Comparison of ENCODE assay signal across 8 cellular contexts in the genomic region with DNA sequence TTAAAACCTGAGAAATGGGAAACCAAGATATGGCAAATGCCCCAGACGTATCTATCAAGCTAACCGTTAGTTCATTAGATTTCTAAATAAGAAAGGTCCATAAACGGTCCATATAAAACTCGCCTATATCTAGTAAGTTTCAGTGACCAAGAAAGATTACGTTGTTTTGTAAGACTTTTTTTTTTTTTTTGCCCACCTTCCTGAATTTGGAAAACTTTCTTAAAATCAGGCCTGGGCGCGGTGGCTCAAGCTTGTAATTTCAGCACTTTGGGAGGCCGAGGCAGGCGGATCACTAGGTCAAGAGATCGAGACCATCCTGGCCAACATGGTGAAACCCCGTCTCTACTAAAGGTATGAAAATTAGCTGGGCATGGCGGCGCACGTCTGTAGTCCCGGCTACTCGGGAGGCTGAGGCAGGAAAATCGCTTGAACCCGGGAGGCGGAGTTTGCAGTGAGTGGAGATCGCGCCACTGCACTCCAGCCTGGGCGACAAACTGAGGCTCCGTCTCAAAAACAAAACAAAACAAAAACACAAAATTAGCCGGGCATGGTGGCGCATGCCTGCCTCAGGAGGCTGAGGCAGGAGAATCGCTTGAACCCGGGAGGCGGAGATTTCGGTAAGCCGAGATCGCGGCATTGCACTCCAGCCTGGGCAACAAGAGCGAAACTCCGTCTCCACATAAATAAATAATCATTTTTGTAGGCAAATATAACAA. TPM values are rescaled to one million over a fixed set of nuclear protein-coding genes. Genes with fewer than 3 reads are reported as not detected.
A peak's percentile ranks its signal among the peaks of the same experiment; 100 is the strongest.
DNase-seq lines count a peak whose midpoint lies in the region; ATAC-seq and TF ChIP-seq lines count a peak whose summit lies in the region.
"Not testable (repeated sequence)": the region's sequence is repeated elsewhere in the genome, so short reads cannot be mapped to it uniquely, and the experiment has no call there.

No MANE protein-coding gene starts in this region.

- H3K27me3 ChIP-seq in CD4-positive, CD25-positive, alpha-beta regulatory T cell (ENCODE audit: control insufficient read depth, insufficient read depth, low read length); IMR-90 (ENCODE audit: control insufficient read depth, insufficient read depth, low read length); Panc1 (ENCODE audit: control insufficient read depth, insufficient read depth, low read length): not testable (repeated sequence)

- TF ChIP-seq CTCF in IMR-90 (conservative IDR thresholded peaks at IDR 0.05; ENCODE audit: low read depth, low read length); Panc1 (IDR thresholded peaks at IDR 0.05); nephron (IDR thresholded peaks at IDR 0.05; ENCODE audit: unreplicated experiment in 3 of 3): not testable (repeated sequence)

- not testable (repeated sequence) for H2BK20ac ChIP-seq in IMR-90 (ENCODE audit: low read depth, low read length)

- H3K36me3 Mint-ChIP-seq in CD4-positive, CD25-positive, alpha-beta regulatory T cell, result peaks cover 25% of the 10 kb centered on the region
- H3K36me3 Mint-ChIP-seq in activated T-cell treated with anti-CD3 and anti-CD28 coated beads, Interleukin-2, amount 50 U/mL, for 24 hours (ENCODE audit: low read depth), result peaks cover 71% of the 10 kb centered on the region
- H3K36me3 Mint-ChIP-seq in nephron (ENCODE audit: low read depth), result peaks cover 43% of the 10 kb centered on the region

- H3K4me2 ChIP-seq in IMR-90 (ENCODE audit: low read depth, low read length), result peak overlapping the region; percentile 79

- H3K23ac ChIP-seq in IMR-90 (ENCODE audit: low read depth, low read length), result peak overlapping the region; percentile 80; the same call in 1 of the 2 replicates

- H3K4me1 ChIP-seq in CD4-positive, CD25-positive, alpha-beta regulatory T cell (ENCODE audit: control insufficient read depth, insufficient read depth, low read length, poor library complexity, severe bottlenecking), result peaks cover 35% of the 10 kb centered on the region
- H3K4me1 ChIP-seq in IMR-90 (ENCODE audit: control insufficient read depth, insufficient read depth, low read length), result not testable (repeated sequence)
- peaks cover 23% of the 10 kb centered on the region for H3K4me1 ChIP-seq in Panc1 (ENCODE audit: control insufficient read depth, insufficient read depth, low read length)

- H2BK120ac ChIP-seq in IMR-90 (ENCODE audit: low read depth, low read length), result not testable (repeated sequence)

- H3K27ac Mint-ChIP-seq in CD4-positive, CD25-positive, alpha-beta regulatory T cell, result peak overlapping the region; percentile 87 to 98 (median 98)
- H3K27ac Mint-ChIP-seq in activated T-cell treated with anti-CD3 and anti-CD28 coated beads, Interleukin-2, amount 50 U/mL, for 24 hours, result peak overlapping the region; percentile 98
- peak overlapping the region; percentile 100 for H3K27ac Mint-ChIP-seq in nephron

- not testable (repeated sequence) for H2AK5ac ChIP-seq in IMR-90 (ENCODE audit: low read depth, low read length)

- H3K14ac ChIP-seq in IMR-90 (replicated peaks; ENCODE audit: low read depth, low read length), result not testable (repeated sequence)

- peaks cover 0 to 41% of the 10 kb centered on the region in 2 experiments; a peak in 3 of 4 replicates for H3K79me1 ChIP-seq in IMR-90 (ENCODE audit: low read depth in 1 of 2, low read length in 2 of 2)

- intact Hi-C loops in IMR-90 (cut with micrococcal nuclease), result loop anchor here (2.0 to 5.0 kb wide), 2 partner anchors 140 to 155 kb away; partner anchors contain the start of gene MTMR12
- intact Hi-C loops in Panc1 (cut with micrococcal nuclease; ENCODE audit: unreplicated experiment), result not testable (repeated sequence)

- BruUV-seq in IMR-90 (replicated peaks; lab: Mats Ljungman, UMichigan) (TSS peak; percentile 26), Panc1 (replicated peaks; lab: Mats Ljungman, UMichigan) (TSS peak; percentile 72)

- not testable (repeated sequence) for ATAC-seq in CD4-positive, CD25-positive, alpha-beta regulatory T cell (ENCODE audit: low read depth in 2 of 2); IMR-90 (ENCODE audit: low read depth); Panc1

- not testable (repeated sequence) for H3K9me3 ChIP-seq in CD4-positive, CD25-positive, alpha-beta regulatory T cell (ENCODE audit: control insufficient read depth in 2 of 2, low read length in 2 of 2); IMR-90 (ENCODE audit: control insufficient read depth, insufficient read depth, low read length); Panc1 (ENCODE audit: control insufficient read depth, insufficient read depth, low read depth, low read length)

- H3K27ac ChIP-seq in CD4-positive, CD25-positive, alpha-beta regulatory T cell (ENCODE audit: insufficient read depth, low read length, poor library complexity, severe bottlenecking), result peak overlapping the region; percentile 96
- H3K27ac ChIP-seq in IMR-90 (ENCODE audit: insufficient read depth, low read length) (peak overlapping the region; percentile 99), Panc1 (ENCODE audit: low read length) (peak overlapping the region; percentile 94)

- peaks cover 37 to 57% (median 45%) of the 10 kb centered on the region in 4 donors for H3K4me1 Mint-ChIP-seq in CD4-positive, CD25-positive, alpha-beta regulatory T cell
- peaks cover 44% of the 10 kb centered on the region for H3K4me1 Mint-ChIP-seq in activated T-cell treated with anti-CD3 and anti-CD28 coated beads, Interleukin-2, amount 50 U/mL, for 24 hours (ENCODE audit: low read depth)
- H3K4me1 Mint-ChIP-seq in nephron, result peaks cover 47% of the 10 kb centered on the region

- H3K36me3 ChIP-seq in CD4-positive, CD25-positive, alpha-beta regulatory T cell (ENCODE audit: control insufficient read depth, insufficient read depth, low read length), result peaks cover 31% of the 10 kb centered on the region
- peaks cover 18% of the 10 kb centered on the region for H3K36me3 ChIP-seq in IMR-90 (ENCODE audit: control insufficient read depth, insufficient read depth, low read length)
- H3K36me3 ChIP-seq in Panc1 (ENCODE audit: control insufficient read depth, insufficient read depth, low read length), result peaks cover 24% of the 10 kb centered on the region

- peak overlapping the region; percentile 93 for H3K4me3 ChIP-seq in CD4-positive, CD25-positive, alpha-beta regulatory T cell (ENCODE audit: low read depth, low read length)
- H3K4me3 ChIP-seq in IMR-90 (ENCODE audit: insufficient read depth, low read depth, low read length) (peak overlapping the region; percentile 86), Panc1 (ENCODE audit: low read depth in 2 of 2, low read length in 2 of 2) (peak overlapping the region; percentile 81 to 83), iPS-11a (ENCODE audit: low read depth, low read length) (peak overlapping the region; percentile 75)

- H3K9ac ChIP-seq in IMR-90 (ENCODE audit: low read depth, low read length), result peak overlapping the region; percentile 94

- H2AK9ac ChIP-seq in IMR-90 (replicated peaks; ENCODE audit: low read depth, low read length, poor library complexity), result not testable (repeated sequence)

- CTCF ChIA-PET in IMR-90 (lab: Yijun Ruan, JAX), result not testable (repeated sequence)
- CTCF ChIA-PET in Panc1 (lab: Charles Lee), result interaction anchor here (0.7 kb wide), 1 partner anchor 14 kb away, joined by 5 read pairs; no protein-coding TSS in a partner anchor

- 0 out of 2 replicates have a peak overlapping the region, but pooled peaks have one; percentile 10 for H3K4ac ChIP-seq in IMR-90 (ENCODE audit: low read depth, low read length)

- peak overlapping the region; percentile 97 for H2BK5ac ChIP-seq in IMR-90 (ENCODE audit: low read depth, low read length, poor library complexity, severe bottlenecking)

- POLR2A ChIA-PET in IMR-90 (lab: Charles Lee; ENCODE audit: unreplicated experiment) (interaction anchor here (0.6 kb wide), 2 partner anchors 48 to 58 kb away, joined by 6 read pairs; no protein-coding TSS in a partner anchor), Panc1 (lab: Charles Lee) (interaction anchor here (0.6 to 0.7 kb wide), 3 partner anchors 22 to 217 kb away, joined by 3 to 11 read pairs (median 4); no protein-coding TSS in a partner anchor)

- peaks cover 61% of the 10 kb centered on the region for H4K20me1 ChIP-seq in IMR-90 (ENCODE audit: insufficient read depth, low read length)

- not testable (repeated sequence) for H3K56ac ChIP-seq in IMR-90 (ENCODE audit: extremely low read depth, insufficient read depth, low read length)

- not testable (repeated sequence) for H3K9me1 ChIP-seq in IMR-90 (ENCODE audit: insufficient read depth, low read length)

- WGBS in IMR-90 (ENCODE audit: extremely low coverage in 2 of 2, insufficient read length in 1 of 2), 2 experiments, result 14% methylated on average over 10 of the region's 34 CpGs; no CpG with 5 or more reads in 1 of the 2 experiments

- peak in 2 of 3 donors; percentile 2 to 39 for DNase-seq in CD4-positive, CD25-positive, alpha-beta regulatory T cell
- DNase-seq in IMR-90, result peak; percentile 5
- DNase-seq in Panc1 (ENCODE audit: low read depth, low spot score), result not testable (repeated sequence)
- peak; percentile 40 for DNase-seq in activated T-cell treated with anti-CD3 and anti-CD28 coated beads, Interleukin-2, amount 50 U/mL, for 24 hours
- DNase-seq in dermis blood vessel endothelial cell, result peak; percentile 45
- DNase-seq in stimulated activated naive CD4-positive, alpha-beta T cell treated with Interleukin-2 at 50 U/mL for 16 hours (lab: John Stamatoyannopoulos, UW), result peak; percentile 6

- dilution Hi-C loops in IMR-90 (cut with HindIII; ENCODE audit: low sequenced_read_pairs, unreplicated experiment), result not testable (repeated sequence)

- H4K91ac ChIP-seq in IMR-90 (ENCODE audit: insufficient read depth, low read depth, low read length), result peak overlapping the region; percentile 4; the same call in 1 of the 2 replicates

- H3K18ac ChIP-seq in IMR-90 (ENCODE audit: low read depth, low read length), result peak overlapping the region; percentile 40; the same call in 1 of the 2 replicates

- not testable (repeated sequence) for H3K9me3 Mint-ChIP-seq in CD4-positive, CD25-positive, alpha-beta regulatory T cell; activated T-cell treated with anti-CD3 and anti-CD28 coated beads, Interleukin-2, amount 50 U/mL, for 24 hours; nephron

- not testable (repeated sequence) for TF ChIP-seq RAD21 in IMR-90 (IDR thresholded peaks at IDR 0.05; ENCODE audit: low read length)

- not testable (repeated sequence) for H2BK15ac ChIP-seq in IMR-90 (ENCODE audit: low read depth, low read length)

- not testable (repeated sequence) for H4K5ac ChIP-seq in IMR-90 (ENCODE audit: low read depth, low read length)

- H3K4me3 Mint-ChIP-seq in CD4-positive, CD25-positive, alpha-beta regulatory T cell, result peak overlapping the region; percentile 98 to 100 (median 98)
- peak overlapping the region; percentile 99 for H3K4me3 Mint-ChIP-seq in activated T-cell treated with anti-CD3 and anti-CD28 coated beads, Interleukin-2, amount 50 U/mL, for 24 hours
- H3K4me3 Mint-ChIP-seq in nephron, result peak overlapping the region; percentile 100

- not testable (repeated sequence) for H4K8ac ChIP-seq in IMR-90 (ENCODE audit: low read depth in 2 of 2, low read length in 2 of 2)

- H3K27me3 Mint-ChIP-seq in CD4-positive, CD25-positive, alpha-beta regulatory T cell, result peaks cover 15% of the 10 kb centered on the region
- H3K27me3 Mint-ChIP-seq in activated T-cell treated with anti-CD3 and anti-CD28 coated beads, Interleukin-2, amount 50 U/mL, for 24 hours; nephron (ENCODE audit: low read depth): not testable (repeated sequence)

- in situ Hi-C loops in IMR-90 (cut with MboI; ENCODE audit: low sequenced_read_pairs), result loop anchor here (5.0 kb wide), 1 partner anchor 55 kb away; no protein-coding TSS in a partner anchor
- in situ Hi-C loops in Panc1 (cut with HindIII; ENCODE audit: low pct_unique_long_range_greater_than_20kb, low sequenced_read_pairs), result not testable (repeated sequence)

- H2AFZ ChIP-seq in IMR-90 (replicated peaks; ENCODE audit: low read length, poor library complexity), result not testable (repeated sequence)

- not testable (repeated sequence) for TF ChIP-seq POLR2A in IMR-90 (IDR thresholded peaks at IDR 0.05; ENCODE audit: low read depth, low read length)

RNA-seq across cellular contexts. Expression of gene GOLPH3, which starts 1.8 kb away (rescaled TPM):
- 66.8 TPM for total RNA-seq in CD4-positive, CD25-positive, alpha-beta regulatory T cell
- polyA plus RNA-seq in CD4-positive, CD25-positive, alpha-beta regulatory T cell, result 100 to 1,000 TPM; 108 to 130 (median 116) TPM
- total RNA-seq in IMR-90 (2012; rRNA removed) (38.2 and 59.7 TPM in 2 replicates), Panc1 (2021; ENCODE audit: unreplicated experiment) (89.7 TPM), dermis blood vessel endothelial cell (65.9 and 85.9 TPM in 2 replicates)
- polyA plus RNA-seq in IMR-90 (2012; rRNA removed), result 32.9 and 41.3 TPM in 2 replicates
- polyA plus RNA-seq in IMR-90 (2012; cell fraction: cytosol; rRNA removed), result 13.1 and 45.1 TPM in 2 replicates
- polyA plus RNA-seq in IMR-90 (2012; cell fraction: nucleus; rRNA removed; ENCODE audit: low replicate concordance), result 29.5 and 36.1 TPM in 2 replicates
- polyA plus RNA-seq in Panc1 (2012; ENCODE audit: insufficient read length), result 75.2 TPM
